Comparison of ENCODE assay signal across 8 cellular contexts in the genomic region with DNA sequence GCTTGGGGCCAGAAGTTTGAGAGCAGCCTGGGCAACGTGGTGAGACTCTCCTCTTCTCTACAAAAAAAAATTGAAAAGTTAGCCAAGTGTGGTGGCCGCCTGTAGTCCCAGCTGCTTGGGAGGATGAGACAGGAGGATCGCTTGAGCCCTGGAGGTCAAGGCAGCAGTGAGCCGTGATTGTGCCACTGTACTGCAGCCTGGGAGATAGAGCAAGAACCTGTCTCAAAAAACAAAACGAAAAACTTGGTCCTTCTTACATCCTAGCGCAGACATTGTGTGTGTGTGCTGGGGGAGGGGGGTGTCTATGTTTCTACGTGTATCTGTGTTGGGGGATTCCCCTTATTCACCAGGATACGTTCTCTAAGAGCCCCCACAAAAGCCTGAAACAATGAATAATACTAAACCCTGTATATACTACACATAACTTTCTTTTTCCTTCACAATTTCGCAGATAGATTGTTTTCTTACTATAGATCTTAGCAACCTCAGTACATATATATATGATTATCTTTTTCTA. TPM values are rescaled to one million over a fixed set of nuclear protein-coding genes. Genes with fewer than 3 reads are reported as not detected.
DNase-seq lines count a peak whose midpoint lies in the region; ATAC-seq and TF ChIP-seq lines count a peak whose summit lies in the region.

No MANE protein-coding gene starts in this region.

- peak overlapping the region; percentile 71 for H3K4me3 Mint-ChIP-seq in chondrocyte (ENCODE audit: unreplicated experiment)

- DNase-seq in heart right ventricle (no peak), right cardiac atrium (no peak), chondrocyte (ENCODE audit: low spot score) (no peak), NCI-H2171 (lab: John Stamatoyannopoulos, UW) (no peak), glomerular visceral epithelial cell (ENCODE audit: extremely low spot score) (no peak), OCI-M1 (lab: John Stamatoyannopoulos, UW) (no peak)

- peaks cover 14% of the 10 kb centered on the region for H3K36me3 Mint-ChIP-seq in chondrocyte (ENCODE audit: low read depth)

- peaks cover 0 to 39% (median 0%) of the 10 kb centered on the region in 7 donors for H3K27me3 ChIP-seq in heart right ventricle
- no peaks in the 10 kb centered on the region for H3K27me3 ChIP-seq in right cardiac atrium (ENCODE audit: control insufficient read depth, insufficient read depth)
- no peaks in the 10 kb centered on the region for H3K27me3 ChIP-seq in muscle layer of duodenum (ENCODE audit: low read depth, low read length)

- H3K36me3 ChIP-seq in heart right ventricle (peaks cover 0 to 9% (median 0%) of the 10 kb centered on the region in 9 donors), muscle layer of duodenum (ENCODE audit: control insufficient read depth in 1 of 2, insufficient read depth in 2 of 2, low read length in 2 of 2) (peaks cover 4 to 7% of the 10 kb centered on the region in 2 donors), urinary bladder (ENCODE audit: insufficient read depth) (no peaks in the 10 kb centered on the region)

- peak overlapping the region in 8 of 10 donors; percentile 27 to 61 (median 54) for H3K4me3 ChIP-seq in heart right ventricle
- no peak overlapping the region for H3K4me3 ChIP-seq in right cardiac atrium (ENCODE audit: low read length)
- H3K4me3 ChIP-seq in muscle layer of duodenum (ENCODE audit: low read depth in 1 of 2, low read length in 2 of 2): peak overlapping the region; percentile 68 to 71
- H3K4me3 ChIP-seq in urinary bladder (ENCODE audit: low read depth, low read length): peak overlapping the region; percentile 38

- no peak for ATAC-seq in heart right ventricle
- ATAC-seq in right cardiac atrium: no peak

- H3K9me3 Mint-ChIP-seq in chondrocyte (ENCODE audit: low read depth): no peaks in the 10 kb centered on the region

- peaks cover 59% of the 10 kb centered on the region for H3K4me1 Mint-ChIP-seq in chondrocyte (ENCODE audit: low read depth)

- 60 to 64% methylated on average over 9 of the region's 9 CpGs for WGBS in heart right ventricle, 2 donors
- 60% methylated on average over 9 of the region's 9 CpGs for WGBS in right cardiac atrium
- 64% methylated on average over 9 of the region's 9 CpGs for WGBS in urinary bladder

- peak overlapping the region in 9 of 10 donors; percentile 61 to 87 (median 79) for H3K27ac ChIP-seq in heart right ventricle
- no peak overlapping the region for H3K27ac ChIP-seq in right cardiac atrium (ENCODE audit: low read length)
- peak overlapping the region; percentile 69 for H3K27ac ChIP-seq in muscle layer of duodenum (ENCODE audit: low read length)
- peak overlapping the region; percentile 63 for H3K27ac ChIP-seq in urinary bladder (ENCODE audit: low read depth)

- no peak for TF ChIP-seq CTCF in heart right ventricle (IDR thresholded peaks at IDR 0.05)
- TF ChIP-seq CTCF in chondrocyte (IDR thresholded peaks at IDR 0.05): no peak

- H3K27ac Mint-ChIP-seq in chondrocyte (ENCODE audit: unreplicated experiment): peak overlapping the region; percentile 93

- intact Hi-C loops in heart right ventricle (cut with DNase I) (loop anchor here in 3 of 10 donors (5.0 kb wide), 1 partner anchor 35 kb away; the partner anchor contains the start of gene HNRNPUL1 (in 3 of the 3)), right cardiac atrium (cut with DNase I) (no loop called here)

- H3K4me1 ChIP-seq in heart right ventricle (peaks cover 5 to 26% (median 15%) of the 10 kb centered on the region in 9 donors), right cardiac atrium (ENCODE audit: control insufficient read depth, insufficient read depth, low read length) (peaks cover 3% of the 10 kb centered on the region), muscle layer of duodenum (ENCODE audit: control insufficient read depth in 1 of 2, insufficient read depth in 2 of 2, low read length in 2 of 2) (peaks cover 4 to 21% of the 10 kb centered on the region in 2 donors), urinary bladder (ENCODE audit: insufficient read depth) (no peaks in the 10 kb centered on the region)

- H3K9me3 ChIP-seq in heart right ventricle (no peaks in the 10 kb centered on the region), right cardiac atrium (ENCODE audit: control insufficient read depth, low read length) (no peaks in the 10 kb centered on the region), muscle layer of duodenum (ENCODE audit: control insufficient read depth in 1 of 2, low read length in 2 of 2) (no peaks in the 10 kb centered on the region)

- no peaks in the 10 kb centered on the region for H3K27me3 Mint-ChIP-seq in chondrocyte (ENCODE audit: low read depth)

RNA-seq across cellular contexts. Expression of gene AXL, which starts 7.9 kb away (rescaled TPM):
- total RNA-seq in heart right ventricle (10 to 100 TPM in 4 of 10 donors, 1 to 10 TPM in 6; 6.5 to 22.8 (median 9.8) TPM), right cardiac atrium (10 to 100 TPM; 30.2 to 43.6 (median 38.5) TPM), chondrocyte (151 to 218 TPM (median 214 TPM) in 3 replicates), urinary bladder (53.7 TPM)
- polyA plus RNA-seq in heart right ventricle (10 to 100 TPM in 1 of 2 donors, 1 to 10 TPM in 1; 7.9 to 13.0 TPM), right cardiac atrium (12.3 TPM), urinary bladder (55.0 TPM)

RNA-seq across cellular contexts. Expression of gene CYP2S1, which starts 33.9 kb away (rescaled TPM):
- total RNA-seq in heart right ventricle: 1 to 10 TPM in 1 of 10 donors, under 1 TPM in 4, not detected in 5; 0.42 to 1.1 (median 0.59) TPM
- under 1 TPM; 0.29 to 0.30 TPM for polyA plus RNA-seq in heart right ventricle
- 1 to 10 TPM; 1.1 to 1.7 (median 1.2) TPM for total RNA-seq in right cardiac atrium
- polyA plus RNA-seq in right cardiac atrium: 0.14 TPM
- total RNA-seq in chondrocyte: not detected in 3 replicates
- 0.53 TPM for total RNA-seq in urinary bladder
- polyA plus RNA-seq in urinary bladder: 3.9 TPM

RNA-seq across cellular contexts. Expression of gene HNRNPUL1, which starts 37.2 kb away (rescaled TPM):
- 100 to 1,000 TPM; 101 to 151 (median 108) TPM for total RNA-seq in heart right ventricle
- 10 to 100 TPM; 55.5 to 65.6 TPM for polyA plus RNA-seq in heart right ventricle
- 100 to 1,000 TPM; 134 to 152 (median 141) TPM for total RNA-seq in right cardiac atrium
- 89.4 TPM for polyA plus RNA-seq in right cardiac atrium
- total RNA-seq in chondrocyte: 158 to 195 TPM (median 161 TPM) in 3 replicates
- total RNA-seq in urinary bladder: 79.3 TPM
- polyA plus RNA-seq in urinary bladder: 123 TPM
